Comparison of ENCODE assay signal across 10 cellular contexts in genomic region chr12:45051490-45052105, GRCh38. TPM values are rescaled to one million over a fixed set of nuclear protein-coding genes. Genes with fewer than 3 reads are reported as not detected.
DNase-seq lines count a peak whose midpoint lies in the region; TF ChIP-seq lines count a peak whose summit lies in the region.
"Had no signal": no experiment of that assay in that cellular context is flagged by ENCODE, and none has a peak within 500 bp of the region (broad histone marks: within the 10 kb centered on the region; RNA-seq: fewer than 3 reads in every experiment).

No MANE protein-coding gene starts in this region.

- peak overlapping the region; percentile 65 for H3K4me3 ChIP-seq in A673 (ENCODE audit: low read depth, low read length, poor library complexity, severe bottlenecking)
- H3K4me3 ChIP-seq in choroid plexus epithelial cell (ENCODE audit: low read depth, low read length), result peak overlapping the region; percentile 44

- CTCF ChIA-PET in A673 (lab: Charles Lee), result interaction anchor here (0.6 kb wide), 1 partner anchor 67 kb away, joined by 3 read pairs; no protein-coding TSS in a partner anchor

- no peak overlapping the region for H3K27ac ChIP-seq in A673 (ENCODE audit: low read depth, low read length, poor library complexity, severe bottlenecking)

- no TSS peak for BruUV-seq in A673 (replicated peaks; lab: Mats Ljungman, UMichigan)

- TF ChIP-seq CTCF in A673 (conservative IDR thresholded peaks at IDR 0.05; ENCODE audit: low read depth, low read length) (no peak), choroid plexus epithelial cell (conservative IDR thresholded peaks at IDR 0.05; ENCODE audit: low read depth, low read length) (no peak)

- H3K9me3 Mint-ChIP-seq in immature natural killer cell, result peaks cover 0 to 3% (median 0%) of the 10 kb centered on the region in 6 donors
- H3K9me3 Mint-ChIP-seq: activated T-cell treated with anti-CD3 and anti-CD28 coated beads, Interleukin-2, amount 50 U/mL, for 4 hours; CD8-positive, alpha-beta T cell had no signal

- H3K4me1 Mint-ChIP-seq in immature natural killer cell, result no peaks in the 10 kb centered on the region

- no peak overlapping the region for H3K4me3 Mint-ChIP-seq in immature natural killer cell
- H3K4me3 Mint-ChIP-seq: activated T-cell treated with anti-CD3 and anti-CD28 coated beads, Interleukin-2, amount 50 U/mL, for 4 hours; CD8-positive, alpha-beta T cell had no signal

- H3K36me3 ChIP-seq in A673 (ENCODE audit: insufficient read depth, low read length, poor library complexity, severe bottlenecking), result no peaks in the 10 kb centered on the region

- POLR2A ChIA-PET in A673 (lab: Charles Lee; ENCODE audit: low non-redundant PET), result interaction anchor here (0.7 kb wide), 1 partner anchor 15 kb away, joined by 3 read pairs; no protein-coding TSS in a partner anchor

- H3K9me3 ChIP-seq in A673 (ENCODE audit: low read depth, low read length, poor library complexity, severe bottlenecking), result no peaks in the 10 kb centered on the region

- H3K27me3 ChIP-seq in A673 (replicated peaks; ENCODE audit: insufficient read depth, low read depth, low read length, poor library complexity), result peaks cover 6% of the 10 kb centered on the region

- H3K27ac Mint-ChIP-seq in immature natural killer cell, result no peak overlapping the region
- H3K27ac Mint-ChIP-seq: CD8-positive, alpha-beta T cell had no signal

- H3K27me3 Mint-ChIP-seq in immature natural killer cell (ENCODE audit: low read depth in 3 of 3), result peaks cover 6 to 27% (median 10%) of the 10 kb centered on the region in 3 donors

- DNase-seq in A673 (ENCODE audit: low spot score), result peak; percentile 70
- peak; percentile 11 for DNase-seq in NCI-H1092 (lab: John Stamatoyannopoulos, UW)
- DNase-seq in choroid plexus epithelial cell (ENCODE audit: low read depth), result peak; percentile 13
- DNase-seq in myocyte (ENCODE audit: low read depth), result peak; percentile 8
- no peak for DNase-seq in COLO668 (lab: John Stamatoyannopoulos, UW; ENCODE audit: unreplicated experiment)
- no peak for DNase-seq in immature natural killer cell
- no peak for DNase-seq in medulla oblongata (ENCODE audit: extremely low spot score)
- DNase-seq in activated CD8-positive, alpha-beta memory T cell treated with anti-CD3 and anti-CD28 coated beads, Interleukin-2, amount 50 U/mL, for 48 hours, result no peak
- DNase-seq: activated T-cell treated with anti-CD3 and anti-CD28 coated beads, Interleukin-2, amount 50 U/mL, for 4 hours; CD8-positive, alpha-beta T cell had no signal

- H3K36me3 Mint-ChIP-seq in immature natural killer cell, result peaks cover 0 to 3% (median 0%) of the 10 kb centered on the region in 3 donors
- H3K36me3 Mint-ChIP-seq: CD8-positive, alpha-beta T cell had no signal

- H3K4me1 ChIP-seq in A673 (ENCODE audit: insufficient read depth, low read length, poor library complexity, severe bottlenecking), result peaks cover 11% of the 10 kb centered on the region

- intact Hi-C loops in A673 (cut with micrococcal nuclease; ENCODE audit: unreplicated experiment), result no loop called here

RNA-seq across cellular contexts. Expression of gene DBX2, which starts 0.7 kb away (rescaled TPM):
- total RNA-seq in A673 (2021) (0.13 and 0.37 TPM in 2 replicates), myocyte (not detected in 2 replicates)
- not detected for polyA plus RNA-seq in myocyte (2012)
- not detected for polyA plus RNA-seq in immature natural killer cell
- total RNA-seq: activated T-cell treated with anti-CD3 and anti-CD28 coated beads, Interleukin-2, amount 50 U/mL, for 4 hours; CD8-positive, alpha-beta T cell had no signal

Comparison
In these comparisons a context has a peak if more than half of its experiments do, and no peak if none do; other contexts are left out.
1. DNase-seq: peak in A673 (single experiment), NCI-H1092 (single experiment), choroid plexus epithelial cell (single experiment) and myocyte (single experiment); none in COLO668 (single experiment), immature natural killer cell (0 of 3), medulla oblongata (single experiment) and activated CD8-positive, alpha-beta memory T cell treated with anti-CD3 and anti-CD28 coated beads, Interleukin-2, amount 50 U/mL, for 48 hours (single experiment).